In genomic region chr10:130790339-130790738, GRCh38 we compare ENCODE assay signal across 1 cellular context.
TF ChIP-seq lines count a peak whose summit lies in the region.

No MANE protein-coding gene starts in this region.

TF ChIP-seq in H1, 55 proteins besides CTCF, POLR2A, EP300 and RAD21:
- no peak for TF ChIP-seq SP4 (IDR thresholded peaks at IDR 0.05; ENCODE audit: low read length)
- TF ChIP-seq CEBPB (IDR thresholded peaks at IDR 0.05; ENCODE audit: low read depth, low read length): no peak
